12 cellular contexts compared by ENCODE assay signal in genomic region chrX:100625985-100626491, GRCh38. TPM values are rescaled to one million over a fixed set of nuclear protein-coding genes. Genes with fewer than 3 reads are reported as not detected.
DNase-seq lines count a peak whose midpoint lies in the region; ATAC-seq and TF ChIP-seq lines count a peak whose summit lies in the region.
"Had no signal": no experiment of that assay in that cellular context is flagged by ENCODE, and none has a peak within 500 bp of the region (broad histone marks: within the 10 kb centered on the region; RNA-seq: fewer than 3 reads in every experiment).

No MANE protein-coding gene starts in this region.

- H3K4me1 Mint-ChIP-seq in T-helper 2 cell treated with Interferon-gamma antibody and Interleukin-4, amounts not matched to agents 5 μg/mL and 100 μg/mL, for 36 hours (ENCODE audit: low read depth): peaks cover 8% of the 10 kb centered on the region

- CTCF ChIA-PET in GM10248 (lab: Yijun Ruan, JAX): interaction anchor here (1.0 to 1.8 kb wide), 4 partner anchors 11 to 114 kb away, joined by 3 to 5 read pairs (median 3); partner anchors contain the start of gene SRPX2

- H3K4me1 ChIP-seq in stomach: no peaks in the 10 kb centered on the region
- H3K4me1 ChIP-seq: upper lobe of right lung had no signal

- ATAC-seq in GM19397 (IDR thresholded peaks at IDR 0.05; ENCODE audit: unreplicated experiment) (peak; percentile 97), HG03097 (IDR thresholded peaks at IDR 0.05; ENCODE audit: low FRiP score, unreplicated experiment) (peak; percentile 94)
- ATAC-seq: upper lobe of right lung had no signal

- H3K27me3 ChIP-seq in stomach: no peaks in the 10 kb centered on the region
- H3K27me3 ChIP-seq: upper lobe of right lung had no signal

- no peaks in the 10 kb centered on the region for H3K9me3 Mint-ChIP-seq in T-helper 2 cell treated with Interferon-gamma antibody and Interleukin-4, amounts not matched to agents 5 μg/mL and 100 μg/mL, for 36 hours

- no peaks in the 10 kb centered on the region for H3K9me3 ChIP-seq in stomach
- H3K9me3 ChIP-seq: upper lobe of right lung had no signal

- no peak overlapping the region for H3K4me3 Mint-ChIP-seq in T-helper 2 cell treated with Interferon-gamma antibody and Interleukin-4, amounts not matched to agents 5 μg/mL and 100 μg/mL, for 36 hours

- DNase-seq in GM10248 (ENCODE audit: extremely low spot score) (peak; percentile 45), putamen (ENCODE audit: low spot score) (no peak), NCI-H1694 (lab: John Stamatoyannopoulos, UW) (no peak), stomach (no peak), NCI-H187 treated with DMSO at 0.1 percent for 48 hours (lab: John Stamatoyannopoulos, UW) (no peak)
- peak; percentile 4 for DNase-seq in T-helper 2 cell treated with Interferon-gamma antibody and Interleukin-4, amounts not matched to agents 5 μg/mL and 100 μg/mL, for 36 hours (ENCODE audit: low spot score)
- DNase-seq: activated CD8-positive, alpha-beta memory T cell treated with anti-CD3 and anti-CD28 coated beads, Interleukin-2, amount 50 U/mL, for 4 hours; NCI-H2081 treated with DMSO at 0.1 percent for 48 hours; upper lobe of right lung had no signal

- no peak for TF ChIP-seq POLR2A in stomach (IDR thresholded peaks at IDR 0.05)

- H3K36me3 ChIP-seq in stomach: peaks cover 0 to 16% (median 0%) of the 10 kb centered on the region in 4 donors
- H3K36me3 ChIP-seq: upper lobe of right lung had no signal

- POLR2A ChIA-PET in GM10248 (lab: Yijun Ruan, JAX): no interaction called here

- no peak overlapping the region for H3K4me3 ChIP-seq in stomach
- H3K4me3 ChIP-seq: upper lobe of right lung had no signal

- TF ChIP-seq EP300 in stomach (IDR thresholded peaks at IDR 0.05): no peak

- H3K27ac ChIP-seq in stomach: no peak overlapping the region
- H3K27ac ChIP-seq: upper lobe of right lung had no signal

- intact Hi-C loops in stomach (cut with DNase I; ENCODE audit: low total_unique reads): no loop called here

- H3K27me3 Mint-ChIP-seq in T-helper 2 cell treated with Interferon-gamma antibody and Interleukin-4, amounts not matched to agents 5 μg/mL and 100 μg/mL, for 36 hours (ENCODE audit: low read depth): peaks cover 10% of the 10 kb centered on the region

- no peaks in the 10 kb centered on the region for H3K36me3 Mint-ChIP-seq in T-helper 2 cell treated with Interferon-gamma antibody and Interleukin-4, amounts not matched to agents 5 μg/mL and 100 μg/mL, for 36 hours (ENCODE audit: low read depth)

- H3K27ac Mint-ChIP-seq in T-helper 2 cell treated with Interferon-gamma antibody and Interleukin-4, amounts not matched to agents 5 μg/mL and 100 μg/mL, for 36 hours: no peak overlapping the region

- WGBS in stomach, 5 donors: 64 to 78% (median 70%) methylated on average over 5 of the region's 5 CpGs

- no peak for TF ChIP-seq CTCF in GM10248 (IDR thresholded peaks at IDR 0.05; ENCODE audit: control extremely low read depth, extremely low read depth, low read depth, missing control alignments)
- no peak for TF ChIP-seq CTCF in stomach (IDR thresholded peaks at IDR 0.05)

RNA-seq across cellular contexts. Expression of gene TSPAN6, which starts 10.6 kb away (rescaled TPM):
- total RNA-seq in stomach: 10 to 100 TPM in 4 of 5 donors, not detected in 1; 12.5 to 57.1 (median 24.6) TPM
- polyA plus RNA-seq in stomach: 10 to 100 TPM in 2 of 3 donors, 1 to 10 TPM in 1; 9.5 to 19.8 (median 13.5) TPM

RNA-seq across cellular contexts. Expression of gene SRPX2, which starts 18.0 kb away (rescaled TPM):
- 10 to 100 TPM in 2 of 5 donors, 1 to 10 TPM in 3; 4.9 to 28.0 (median 8.9) TPM for total RNA-seq in stomach
- 10 to 100 TPM in 1 of 3 donors, 1 to 10 TPM in 2; 2.6 to 16.7 (median 6.2) TPM for polyA plus RNA-seq in stomach

RNA-seq across cellular contexts. Expression of gene TNMD, which starts 41.3 kb away (rescaled TPM):
- 1 to 10 TPM in 1 of 5 donors, not detected in 4; 2.4 TPM for total RNA-seq in stomach
- 1 to 10 TPM in 1 of 3 donors, not detected in 2; 2.3 TPM for polyA plus RNA-seq in stomach
- total RNA-seq: pulmonary artery endothelial cell, upper lobe of right lung had no signal

Comparison
In these comparisons a context has a peak if more than half of its experiments do, and no peak if none do; other contexts are left out.
1. DNase-seq: peak in GM10248 (single experiment) and T-helper 2 cell treated with Interferon-gamma antibody and Interleukin-4, amounts not matched to agents 5 μg/mL and 100 μg/mL, for 36 hours (single experiment); none in putamen (single experiment), NCI-H1694 (single experiment), stomach (single experiment) and NCI-H187 treated with DMSO at 0.1 percent for 48 hours (single experiment).